Comparison of ENCODE assay signal across 10 cellular contexts in genomic region chr22:19607198-19608113, GRCh38.
DNase-seq lines count a peak whose midpoint lies in the region; ATAC-seq, FAIRE-seq and TF ChIP-seq lines count a peak whose summit lies in the region.
"Had no signal": no experiment of that assay in that cellular context is flagged by ENCODE, and none has a peak within 500 bp of the region (broad histone marks: within the 10 kb centered on the region; RNA-seq: fewer than 3 reads in every experiment).

No MANE protein-coding gene starts in this region.

- H3F3A ChIP-seq in GM23338 (replicated peaks; ENCODE audit: low read depth) (no peaks in the 10 kb centered on the region), PC-3 (ENCODE audit: low read length, unreplicated experiment) (no peaks in the 10 kb centered on the region)

- POLR2A ChIA-PET in PC-3 (lab: Charles Lee; ENCODE audit: unreplicated experiment), result interaction anchor here (1.0 kb wide), 1 partner anchor 110 kb away, joined by 4 read pairs; no protein-coding TSS in a partner anchor

- peak overlapping the region; percentile 75; the same call in 1 of the 2 replicates for H3K27ac Mint-ChIP-seq in GM23338
- H3K27ac Mint-ChIP-seq: dendritic cell treated with granulocyte-macrophage colony-stimulating factor and Interleukin-4, amounts not matched to agents 40 ng/mL and 50 ng/mL, for 4 days had no signal

- no peak for FAIRE-seq in D721Med (lab: Jason Lieb, UNC)

- H3K4me3 ChIP-seq in GM23338 (no peak overlapping the region), PC-3 (ENCODE audit: low read length) (peak overlapping the region; percentile 45), cardiac fibroblast (replicated peaks in 1 of 2; ENCODE audit: low read depth in 2 of 2, low read length in 2 of 2) (no peak overlapping the region), parathyroid adenoma (ENCODE audit: low read depth, low read length) (no peak overlapping the region), WERI-Rb-1 (ENCODE audit: low read depth, low read length) (no peak overlapping the region)

- H3K36me3 Mint-ChIP-seq in GM23338 (ENCODE audit: low read depth), result no peaks in the 10 kb centered on the region

- BruUV-seq in PC-3 (replicated peaks; lab: Mats Ljungman, UMichigan), result no TSS peak

- H2AFZ ChIP-seq in GM23338 (peak overlapping the region; percentile 96), PC-3 (ENCODE audit: low read length) (peak overlapping the region; percentile 80), parathyroid adenoma (peak overlapping the region; percentile 51)

- ATAC-seq in GM23338 (peak; percentile 50), PC-3 (peak; percentile 93), GM21529 (IDR thresholded peaks at IDR 0.05; ENCODE audit: unreplicated experiment) (no peak)

- CTCF ChIA-PET in PC-3 (lab: Charles Lee), result interaction anchor here (0.9 kb wide), 1 partner anchor 23 kb away, joined by 3 read pairs; no protein-coding TSS in a partner anchor

- no peaks in the 10 kb centered on the region for H3K27me3 ChIP-seq in GM23338 (ENCODE audit: insufficient read depth)
- no peaks in the 10 kb centered on the region for H3K27me3 ChIP-seq in PC-3 (ENCODE audit: low read length)
- H3K27me3 ChIP-seq in parathyroid adenoma (ENCODE audit: control insufficient read depth, insufficient read depth, low read length), result no peaks in the 10 kb centered on the region
- H3K27me3 ChIP-seq in WERI-Rb-1 (ENCODE audit: insufficient read depth, low read depth, severe bottlenecking), result no peaks in the 10 kb centered on the region

- H3K9me3 ChIP-seq in PC-3 (ENCODE audit: low read length) (no peaks in the 10 kb centered on the region), parathyroid adenoma (ENCODE audit: control insufficient read depth, low read length) (no peaks in the 10 kb centered on the region), WERI-Rb-1 (ENCODE audit: severe bottlenecking) (no peaks in the 10 kb centered on the region)

- H3K4me1 ChIP-seq in GM23338 (ENCODE audit: insufficient read depth), result peaks cover 19% of the 10 kb centered on the region
- H3K4me1 ChIP-seq in PC-3 (ENCODE audit: insufficient read depth, low read length), result peaks cover 30% of the 10 kb centered on the region
- H3K4me1 ChIP-seq in parathyroid adenoma, result peaks cover 3% of the 10 kb centered on the region

- H3K4me3 Mint-ChIP-seq in GM23338, result no peak overlapping the region
- H3K4me3 Mint-ChIP-seq: dendritic cell treated with granulocyte-macrophage colony-stimulating factor and Interleukin-4, amounts not matched to agents 40 ng/mL and 50 ng/mL, for 4 days had no signal

- peaks cover 13% of the 10 kb centered on the region for H3K27me3 Mint-ChIP-seq in GM23338 (ENCODE audit: insufficient read depth, low read depth, poor library complexity)

- H3K9ac ChIP-seq in PC-3 (ENCODE audit: low read length), result peak overlapping the region; percentile 66
- H3K9ac ChIP-seq in parathyroid adenoma, result no peak overlapping the region

- H3K36me3 ChIP-seq in GM23338 (ENCODE audit: insufficient read depth) (no peaks in the 10 kb centered on the region), PC-3 (ENCODE audit: low read depth, low read length) (no peaks in the 10 kb centered on the region), parathyroid adenoma (ENCODE audit: control insufficient read depth, insufficient read depth, low read length) (no peaks in the 10 kb centered on the region), WERI-Rb-1 (no peaks in the 10 kb centered on the region)

- no peak for TF ChIP-seq CTCF in GM23338 (conservative IDR thresholded peaks at IDR 0.05; ENCODE audit: low read depth in 2 of 2)
- TF ChIP-seq CTCF in PC-3 (conservative IDR thresholded peaks at IDR 0.05; ENCODE audit: low read depth, low read length), result no peak
- TF ChIP-seq CTCF in cardiac fibroblast (IDR thresholded peaks at IDR 0.05; ENCODE audit: low read depth, low read length), result no peak
- no peak for TF ChIP-seq CTCF in parathyroid adenoma (IDR thresholded peaks at IDR 0.05)
- no peak for TF ChIP-seq CTCF in D721Med (IDR thresholded peaks at IDR 0.05; ENCODE audit: insufficient read depth, missing control alignments)
- TF ChIP-seq CTCF in WERI-Rb-1 (IDR thresholded peaks at IDR 0.05; ENCODE audit: low read depth, low read length), result no peak

- H3K9me3 Mint-ChIP-seq in GM23338, result no peaks in the 10 kb centered on the region
- H3K9me3 Mint-ChIP-seq: dendritic cell treated with granulocyte-macrophage colony-stimulating factor and Interleukin-4, amounts not matched to agents 40 ng/mL and 50 ng/mL, for 4 days had no signal

- peaks cover 32% of the 10 kb centered on the region for H3K4me1 Mint-ChIP-seq in GM23338

- intact Hi-C loops in PC-3 (cut with micrococcal nuclease), result no loop called here

- H3K9me2 ChIP-seq in GM23338 (ENCODE audit: insufficient read depth) (no peaks in the 10 kb centered on the region), PC-3 (replicated peaks; ENCODE audit: low read length) (no peaks in the 10 kb centered on the region)

- no peaks in the 10 kb centered on the region for H4K20me1 ChIP-seq in GM23338 (replicated peaks; ENCODE audit: insufficient read depth)
- H4K20me1 ChIP-seq in PC-3 (ENCODE audit: low read length), result no peaks in the 10 kb centered on the region

- no peaks in the 10 kb centered on the region for H3K79me2 ChIP-seq in GM23338 (replicated peaks; ENCODE audit: insufficient read depth)
- H3K79me2 ChIP-seq in PC-3 (ENCODE audit: low read length), result no peaks in the 10 kb centered on the region
- no peaks in the 10 kb centered on the region for H3K79me2 ChIP-seq in parathyroid adenoma

- H3K4me2 ChIP-seq in GM23338 (peak overlapping the region; percentile 51; the same call in 1 of the 2 replicates), PC-3 (ENCODE audit: low read length) (peak overlapping the region; percentile 80), parathyroid adenoma (ENCODE audit: low read length) (no peak overlapping the region)

- DNase-seq in GM23338 (ENCODE audit: low spot score) (peak; percentile 53), PC-3 (peak; percentile 78), cardiac fibroblast (ENCODE audit: low read depth in 2 of 2) (peak; percentile 16 to 30), A172 (ENCODE audit: low spot score) (no peak), D721Med (ENCODE audit: insufficient read length, low spot score) (no peak), WERI-Rb-1 (no peak)
- DNase-seq: NCI-H524 had no signal

- H3K27ac ChIP-seq in GM23338 (ENCODE audit: low read depth), result no peak overlapping the region
- H3K27ac ChIP-seq in PC-3 (ENCODE audit: low read length), result peak overlapping the region; percentile 81
- H3K27ac ChIP-seq in parathyroid adenoma, result peak overlapping the region; percentile 32
- no peak overlapping the region for H3K27ac ChIP-seq in WERI-Rb-1

TF ChIP-seq in GM23338, 12 proteins besides CTCF, POLR2A, EP300 and RAD21:
- TF ChIP-seq CREB1 (CRISPR knock-in tag; IDR thresholded peaks at IDR 0.05; ENCODE audit: low read depth) (peak; percentile 64), NANOG (IDR thresholded peaks at IDR 0.05; ENCODE audit: borderline replicate concordance) (no peak)

Comparison
In these comparisons a context has a peak if more than half of its experiments do, and no peak if none do; other contexts are left out.
1. DNase-seq: peak in GM23338 (single experiment), PC-3 (single experiment) and cardiac fibroblast (2 of 2); none in A172 (single experiment), D721Med (single experiment) and WERI-Rb-1 (single experiment).
2. H3K27ac ChIP-seq: peak in PC-3 (single experiment) and parathyroid adenoma (single experiment); none in GM23338 (single experiment) and WERI-Rb-1 (single experiment).
3. Peak in every context shown above with its lines, with median percentiles within 50 percentile points of each other: H2AFZ ChIP-seq.